1 cellular context compared by ENCODE assay signal in the genomic region with DNA sequence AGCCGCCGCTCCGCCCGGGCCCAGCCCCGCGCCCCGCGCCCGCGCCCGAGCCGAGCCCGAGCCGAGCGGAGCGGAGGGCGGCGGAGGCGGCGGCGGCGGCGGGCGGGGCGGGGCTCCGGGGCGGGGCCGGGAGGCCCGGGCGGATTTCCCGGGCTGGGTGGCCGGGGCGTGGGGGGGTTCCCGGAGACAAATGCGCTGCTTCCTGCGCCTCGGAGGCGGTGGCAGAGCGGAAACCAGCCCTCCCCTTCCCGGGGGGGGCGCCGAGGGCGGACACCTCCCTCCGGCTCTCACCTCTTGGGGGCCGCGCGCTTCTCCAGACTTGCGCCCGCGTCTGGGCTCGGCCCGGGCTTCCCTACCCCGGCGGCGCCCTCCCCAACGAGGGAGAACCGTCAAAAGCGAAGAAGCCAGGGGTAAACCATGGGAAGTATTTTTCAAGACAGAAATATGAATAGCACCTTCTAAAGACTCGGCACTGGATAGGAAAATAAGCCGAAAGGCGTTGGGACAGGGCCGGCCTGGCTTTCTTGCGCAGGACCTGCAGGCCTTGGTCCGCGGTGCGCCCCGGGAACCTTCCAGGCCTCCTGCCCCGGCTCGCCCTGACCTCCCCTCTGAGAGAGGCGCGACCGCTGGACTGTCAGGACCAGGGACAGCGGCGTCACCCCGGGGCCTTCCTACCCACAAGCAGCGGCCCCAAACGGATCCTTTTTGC.
TF ChIP-seq lines count a peak whose summit lies in the region.

TSS of gene MAPK11 (minus strand) at position 79 of the 709 bp plus-strand sequence. CDS start 88 bp downstream, outside the sequence.

TF ChIP-seq in HepG2, 621 proteins besides CTCF, POLR2A, EP300 and RAD21 (continued from another document and continues in another):
- TF ChIP-seq ZNF12 (CRISPR knock-in tag; IDR thresholded peaks at IDR 0.05) = peak; percentile 79
- TF ChIP-seq RFX3 (CRISPR knock-in tag; IDR thresholded peaks at IDR 0.05) = 0 out of 2 replicates have a peak, but pooled peaks have one; percentile 36
- TF ChIP-seq, protein P1, sequence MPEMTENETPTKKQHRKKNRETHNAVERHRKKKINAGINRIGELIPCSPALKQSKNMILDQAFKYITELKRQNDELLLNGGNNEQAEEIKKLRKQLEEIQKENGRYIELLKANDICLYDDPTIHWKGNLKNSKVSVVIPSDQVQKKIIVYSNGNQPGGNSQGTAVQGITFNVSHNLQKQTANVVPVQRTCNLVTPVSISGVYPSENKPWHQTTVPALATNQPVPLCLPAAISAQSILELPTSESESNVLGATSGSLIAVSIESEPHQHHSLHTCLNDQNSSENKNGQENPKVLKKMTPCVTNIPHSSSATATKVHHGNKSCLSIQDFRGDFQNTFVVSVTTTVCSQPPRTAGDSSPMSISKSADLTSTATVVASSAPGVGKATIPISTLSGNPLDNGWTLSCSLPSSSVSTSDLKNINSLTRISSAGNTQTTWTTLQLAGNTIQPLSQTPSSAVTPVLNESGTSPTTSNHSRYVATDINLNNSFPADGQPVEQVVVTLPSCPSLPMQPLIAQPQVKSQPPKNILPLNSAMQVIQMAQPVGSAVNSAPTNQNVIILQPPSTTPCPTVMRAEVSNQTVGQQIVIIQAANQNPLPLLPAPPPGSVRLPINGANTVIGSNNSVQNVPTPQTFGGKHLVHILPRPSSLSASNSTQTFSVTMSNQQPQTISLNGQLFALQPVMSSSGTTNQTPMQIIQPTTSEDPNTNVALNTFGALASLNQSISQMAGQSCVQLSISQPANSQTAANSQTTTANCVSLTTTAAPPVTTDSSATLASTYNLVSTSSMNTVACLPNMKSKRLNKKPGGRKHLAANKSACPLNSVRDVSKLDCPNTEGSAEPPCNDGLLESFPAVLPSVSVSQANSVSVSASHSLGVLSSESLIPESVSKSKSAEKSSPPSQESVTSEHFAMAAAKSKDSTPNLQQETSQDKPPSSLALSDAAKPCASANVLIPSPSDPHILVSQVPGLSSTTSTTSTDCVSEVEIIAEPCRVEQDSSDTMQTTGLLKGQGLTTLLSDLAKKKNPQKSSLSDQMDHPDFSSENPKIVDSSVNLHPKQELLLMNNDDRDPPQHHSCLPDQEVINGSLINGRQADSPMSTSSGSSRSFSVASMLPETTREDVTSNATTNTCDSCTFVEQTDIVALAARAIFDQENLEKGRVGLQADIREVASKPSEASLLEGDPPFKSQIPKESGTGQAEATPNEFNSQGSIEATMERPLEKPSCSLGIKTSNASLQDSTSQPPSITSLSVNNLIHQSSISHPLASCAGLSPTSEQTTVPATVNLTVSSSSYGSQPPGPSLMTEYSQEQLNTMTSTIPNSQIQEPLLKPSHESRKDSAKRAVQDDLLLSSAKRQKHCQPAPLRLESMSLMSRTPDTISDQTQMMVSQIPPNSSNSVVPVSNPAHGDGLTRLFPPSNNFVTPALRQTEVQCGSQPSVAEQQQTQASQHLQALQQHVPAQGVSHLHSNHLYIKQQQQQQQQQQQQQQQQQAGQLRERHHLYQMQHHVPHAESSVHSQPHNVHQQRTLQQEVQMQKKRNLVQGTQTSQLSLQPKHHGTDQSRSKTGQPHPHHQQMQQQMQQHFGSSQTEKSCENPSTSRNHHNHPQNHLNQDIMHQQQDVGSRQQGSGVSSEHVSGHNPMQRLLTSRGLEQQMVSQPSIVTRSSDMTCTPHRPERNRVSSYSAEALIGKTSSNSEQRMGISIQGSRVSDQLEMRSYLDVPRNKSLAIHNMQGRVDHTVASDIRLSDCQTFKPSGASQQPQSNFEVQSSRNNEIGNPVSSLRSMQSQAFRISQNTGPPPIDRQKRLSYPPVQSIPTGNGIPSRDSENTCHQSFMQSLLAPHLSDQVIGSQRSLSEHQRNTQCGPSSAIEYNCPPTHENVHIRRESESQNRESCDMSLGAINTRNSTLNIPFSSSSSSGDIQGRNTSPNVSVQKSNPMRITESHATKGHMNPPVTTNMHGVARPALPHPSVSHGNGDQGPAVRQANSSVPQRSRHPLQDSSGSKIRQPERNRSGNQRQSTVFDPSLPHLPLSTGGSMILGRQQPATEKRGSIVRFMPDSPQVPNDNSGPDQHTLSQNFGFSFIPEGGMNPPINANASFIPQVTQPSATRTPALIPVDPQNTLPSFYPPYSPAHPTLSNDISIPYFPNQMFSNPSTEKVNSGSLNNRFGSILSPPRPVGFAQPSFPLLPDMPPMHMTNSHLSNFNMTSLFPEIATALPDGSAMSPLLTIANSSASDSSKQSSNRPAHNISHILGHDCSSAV (CRISPR knock-in tag; IDR thresholded peaks at IDR 0.05; ENCODE audit: borderline replicate concordance) = no peak
- 0 out of 2 replicates have a peak, but pooled peaks have one; percentile 42 for TF ChIP-seq ZNF878 (CRISPR knock-in tag; IDR thresholded peaks at IDR 0.05)
- TF ChIP-seq HDAC2 (CRISPR knock-in tag; IDR thresholded peaks at IDR 0.05) = peak; percentile 72; the same call in 1 of the 2 replicates
- peak; percentile 92 for TF ChIP-seq MEIS2 (CRISPR knock-in tag; IDR thresholded peaks at IDR 0.05)
- TF ChIP-seq ZNF142 (CRISPR knock-in tag; IDR thresholded peaks at IDR 0.05) = peak; percentile 45; the same call in 1 of the 2 replicates
- TF ChIP-seq ZNF776 (CRISPR knock-in tag; IDR thresholded peaks at IDR 0.05) = peak; percentile 60; the same call in 1 of the 2 replicates
- no peak for TF ChIP-seq CBX2 (IDR thresholded peaks at IDR 0.05; ENCODE audit: low read depth, low read length)
- TF ChIP-seq CBX2 (CRISPR knock-in tag; IDR thresholded peaks at IDR 0.05; ENCODE audit: low read depth) = no peak
- no peak for TF ChIP-seq HNF4A (CRISPR knock-in tag; IDR thresholded peaks at IDR 0.05)
- TF ChIP-seq ATRX (CRISPR knock-in tag; IDR thresholded peaks at IDR 0.05; ENCODE audit: borderline replicate concordance) = no peak
- 0 out of 2 replicates have a peak, but pooled peaks have one; percentile 26 for TF ChIP-seq MTA1 (CRISPR knock-in tag; IDR thresholded peaks at IDR 0.05; ENCODE audit: borderline replicate concordance)
- peak; percentile 32; the same call in 1 of the 2 replicates for TF ChIP-seq ZBTB38 (CRISPR knock-in tag; IDR thresholded peaks at IDR 0.05)
- no peak for TF ChIP-seq ZNF816 (CRISPR knock-in tag; IDR thresholded peaks at IDR 0.05; ENCODE audit: borderline replicate concordance)
- TF ChIP-seq, protein P2, sequence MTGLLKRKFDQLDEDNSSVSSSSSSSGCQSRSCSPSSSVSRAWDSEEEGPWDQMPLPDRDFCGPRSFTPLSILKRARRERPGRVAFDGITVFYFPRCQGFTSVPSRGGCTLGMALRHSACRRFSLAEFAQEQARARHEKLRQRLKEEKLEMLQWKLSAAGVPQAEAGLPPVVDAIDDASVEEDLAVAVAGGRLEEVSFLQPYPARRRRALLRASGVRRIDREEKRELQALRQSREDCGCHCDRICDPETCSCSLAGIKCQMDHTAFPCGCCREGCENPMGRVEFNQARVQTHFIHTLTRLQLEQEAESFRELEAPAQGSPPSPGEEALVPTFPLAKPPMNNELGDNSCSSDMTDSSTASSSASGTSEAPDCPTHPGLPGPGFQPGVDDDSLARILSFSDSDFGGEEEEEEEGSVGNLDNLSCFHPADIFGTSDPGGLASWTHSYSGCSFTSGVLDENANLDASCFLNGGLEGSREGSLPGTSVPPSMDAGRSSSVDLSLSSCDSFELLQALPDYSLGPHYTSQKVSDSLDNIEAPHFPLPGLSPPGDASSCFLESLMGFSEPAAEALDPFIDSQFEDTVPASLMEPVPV (CRISPR knock-in tag; IDR thresholded peaks at IDR 0.05) = no peak
- TF ChIP-seq ETS1 (CRISPR knock-in tag; IDR thresholded peaks at IDR 0.05) = peak; percentile 87
- TF ChIP-seq CREM (IDR thresholded peaks at IDR 0.05) = no peak
- no peak for TF ChIP-seq CREM (CRISPR knock-in tag; IDR thresholded peaks at IDR 0.05)
- peak; percentile 58; the same call in 1 of the 2 replicates for TF ChIP-seq GZF1 (CRISPR knock-in tag; IDR thresholded peaks at IDR 0.05)
- TF ChIP-seq, protein P3, sequence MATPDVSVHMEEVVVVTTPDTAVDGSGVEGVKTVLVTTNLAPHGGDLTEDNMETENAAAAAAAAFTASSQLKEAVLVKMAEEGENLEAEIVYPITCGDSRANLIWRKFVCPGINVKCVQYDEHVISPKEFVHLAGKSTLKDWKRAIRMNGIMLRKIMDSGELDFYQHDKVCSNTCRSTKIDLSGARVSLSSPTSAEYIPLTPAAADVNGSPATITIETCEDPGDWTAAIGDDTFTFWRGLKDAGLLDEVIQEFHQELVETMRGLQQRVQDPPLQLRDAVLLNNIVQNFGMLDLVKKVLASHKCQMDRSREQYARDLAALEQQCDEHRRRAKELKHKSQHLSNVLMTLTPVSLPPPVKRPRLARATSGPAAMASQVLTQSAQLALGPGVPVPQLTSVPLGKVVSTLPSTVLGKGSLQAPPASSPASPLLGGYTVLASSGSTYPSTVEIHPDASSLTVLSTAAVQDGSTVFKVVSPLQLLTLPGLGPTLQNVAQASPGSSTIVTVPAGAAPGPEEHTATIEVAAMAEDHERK (CRISPR knock-in tag; IDR thresholded peaks at IDR 0.05; ENCODE audit: low read depth) = no peak
- TF ChIP-seq ATF5 (CRISPR knock-in tag; IDR thresholded peaks at IDR 0.05; ENCODE audit: low read depth) = peak; percentile 78; the same call in 1 of the 2 replicates
- peak; percentile 89; the same call in 1 of the 2 replicates for TF ChIP-seq ZNF563 (CRISPR knock-in tag; IDR thresholded peaks at IDR 0.05)
- TF ChIP-seq PITX1 (CRISPR knock-in tag; IDR thresholded peaks at IDR 0.05) = 0 out of 2 replicates have a peak, but pooled peaks have one; percentile 46
